1 cellular context compared by ENCODE assay signal in the genomic region with DNA sequence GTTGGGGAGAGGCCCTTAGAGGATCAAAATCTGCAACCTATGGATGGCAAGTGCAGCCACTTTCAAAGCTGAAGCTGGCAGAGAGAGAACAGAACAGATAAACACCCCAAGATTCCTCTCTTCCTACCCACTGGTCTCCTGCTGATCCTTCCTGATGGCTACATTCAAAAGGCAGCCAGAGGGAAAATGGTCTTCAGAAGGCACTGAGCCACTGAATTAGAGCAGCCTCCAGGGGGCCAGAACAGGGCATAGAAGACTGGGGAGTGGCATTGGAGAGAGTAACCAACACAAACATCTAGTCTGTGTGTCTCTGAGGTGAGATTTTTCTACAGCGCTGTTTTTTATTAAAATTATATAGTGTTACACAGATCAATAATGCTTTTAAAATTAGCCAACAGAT.
TF ChIP-seq lines count a peak whose summit lies in the region.

No MANE protein-coding gene starts in this region.

TF ChIP-seq in SK-N-SH, 30 proteins besides CTCF, POLR2A, EP300 and RAD21 (continued from another document):
- TF ChIP-seq, protein P1, sequence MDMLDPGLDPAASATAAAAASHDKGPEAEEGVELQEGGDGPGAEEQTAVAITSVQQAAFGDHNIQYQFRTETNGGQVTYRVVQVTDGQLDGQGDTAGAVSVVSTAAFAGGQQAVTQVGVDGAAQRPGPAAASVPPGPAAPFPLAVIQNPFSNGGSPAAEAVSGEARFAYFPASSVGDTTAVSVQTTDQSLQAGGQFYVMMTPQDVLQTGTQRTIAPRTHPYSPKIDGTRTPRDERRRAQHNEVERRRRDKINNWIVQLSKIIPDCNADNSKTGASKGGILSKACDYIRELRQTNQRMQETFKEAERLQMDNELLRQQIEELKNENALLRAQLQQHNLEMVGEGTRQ (IDR thresholded peaks at IDR 0.05; ENCODE audit: borderline replicate concordance, low read depth, low read length): no peak
- TF ChIP-seq GATA2 (CRISPR knock-in tag; IDR thresholded peaks at IDR 0.05): no peak
- TF ChIP-seq EZH2phosphoT487 (IDR thresholded peaks at IDR 0.05; ENCODE audit: borderline replicate concordance, low read depth): no peak
- no peak for TF ChIP-seq MEF2A (IDR thresholded peaks at IDR 0.05; ENCODE audit: borderline replicate concordance, low read depth)
